In the genomic region with DNA sequence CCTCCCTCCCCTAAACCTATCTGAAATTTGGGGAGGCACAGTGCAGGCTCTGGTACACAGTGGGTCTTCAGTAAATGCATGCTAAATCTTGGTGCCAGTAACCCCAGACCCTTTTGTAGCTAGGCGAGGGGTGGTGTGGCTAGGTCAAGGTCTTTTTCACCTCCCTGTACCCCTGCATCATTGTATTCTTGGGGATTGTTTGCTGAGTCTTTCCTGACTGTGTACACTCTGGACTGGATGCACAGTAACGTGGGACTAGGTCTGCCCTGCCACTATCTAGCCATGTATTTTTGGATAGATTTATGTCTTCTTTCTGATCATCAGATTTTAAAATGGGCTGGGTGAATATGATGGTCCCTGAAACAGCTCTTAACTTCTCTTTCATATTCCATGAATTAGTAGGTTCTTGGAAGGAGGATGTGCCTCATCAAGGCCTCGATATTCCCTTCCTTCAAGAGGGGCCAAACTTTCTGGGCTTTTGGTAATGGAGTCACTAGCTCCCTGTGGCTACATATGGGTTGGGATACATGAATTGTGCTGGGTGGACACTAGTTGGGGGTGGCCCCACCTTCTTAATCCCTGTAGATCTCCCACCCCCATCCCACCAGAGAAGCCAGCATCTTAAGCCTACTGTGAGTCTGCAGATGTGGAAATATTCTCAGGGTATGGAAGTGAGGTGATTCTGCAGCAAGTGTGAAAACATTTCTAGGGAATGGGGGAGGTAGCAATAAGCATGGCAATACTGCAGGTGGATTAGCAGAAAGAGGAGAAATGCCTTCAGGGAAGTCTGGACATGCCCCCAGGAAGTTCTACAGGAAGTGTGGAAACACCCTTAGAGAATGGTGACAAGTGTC, we compare ENCODE assay signal across 3 cellular contexts.
TF ChIP-seq lines count a peak whose summit lies in the region.

No MANE protein-coding gene starts in this region.

TF ChIP-seq in HCT116, 20 proteins besides CTCF, POLR2A, EP300 and RAD21:
- TF ChIP-seq ELF1 (IDR thresholded peaks at IDR 0.05; ENCODE audit: borderline replicate concordance, low read depth) (no peak), SIN3A (IDR thresholded peaks at IDR 0.05; ENCODE audit: low read depth) (no peak), EZH2phosphoT487 (IDR thresholded peaks at IDR 0.05; ENCODE audit: borderline replicate concordance) (no peak), ZNF274 (IDR thresholded peaks at IDR 0.05; ENCODE audit: low read depth, low read length) (no peak), JUND (IDR thresholded peaks at IDR 0.05) (no peak), FOSL1 (IDR thresholded peaks at IDR 0.05; ENCODE audit: low read depth) (no peak), SP1 (IDR thresholded peaks at IDR 0.05; ENCODE audit: low read depth) (no peak), EZH2 (IDR thresholded peaks at IDR 0.05) (no peak), TCF7L2 (IDR thresholded peaks at IDR 0.05; ENCODE audit: borderline replicate concordance, extremely low read depth, insufficient read depth, insufficient read length) (no peak), ZFX (IDR thresholded peaks at IDR 0.05) (no peak)
- TF ChIP-seq, protein P1, sequence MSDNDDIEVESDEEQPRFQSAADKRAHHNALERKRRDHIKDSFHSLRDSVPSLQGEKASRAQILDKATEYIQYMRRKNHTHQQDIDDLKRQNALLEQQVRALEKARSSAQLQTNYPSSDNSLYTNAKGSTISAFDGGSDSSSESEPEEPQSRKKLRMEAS (IDR thresholded peaks at IDR 0.05) = no peak
- TF ChIP-seq, protein P2, sequence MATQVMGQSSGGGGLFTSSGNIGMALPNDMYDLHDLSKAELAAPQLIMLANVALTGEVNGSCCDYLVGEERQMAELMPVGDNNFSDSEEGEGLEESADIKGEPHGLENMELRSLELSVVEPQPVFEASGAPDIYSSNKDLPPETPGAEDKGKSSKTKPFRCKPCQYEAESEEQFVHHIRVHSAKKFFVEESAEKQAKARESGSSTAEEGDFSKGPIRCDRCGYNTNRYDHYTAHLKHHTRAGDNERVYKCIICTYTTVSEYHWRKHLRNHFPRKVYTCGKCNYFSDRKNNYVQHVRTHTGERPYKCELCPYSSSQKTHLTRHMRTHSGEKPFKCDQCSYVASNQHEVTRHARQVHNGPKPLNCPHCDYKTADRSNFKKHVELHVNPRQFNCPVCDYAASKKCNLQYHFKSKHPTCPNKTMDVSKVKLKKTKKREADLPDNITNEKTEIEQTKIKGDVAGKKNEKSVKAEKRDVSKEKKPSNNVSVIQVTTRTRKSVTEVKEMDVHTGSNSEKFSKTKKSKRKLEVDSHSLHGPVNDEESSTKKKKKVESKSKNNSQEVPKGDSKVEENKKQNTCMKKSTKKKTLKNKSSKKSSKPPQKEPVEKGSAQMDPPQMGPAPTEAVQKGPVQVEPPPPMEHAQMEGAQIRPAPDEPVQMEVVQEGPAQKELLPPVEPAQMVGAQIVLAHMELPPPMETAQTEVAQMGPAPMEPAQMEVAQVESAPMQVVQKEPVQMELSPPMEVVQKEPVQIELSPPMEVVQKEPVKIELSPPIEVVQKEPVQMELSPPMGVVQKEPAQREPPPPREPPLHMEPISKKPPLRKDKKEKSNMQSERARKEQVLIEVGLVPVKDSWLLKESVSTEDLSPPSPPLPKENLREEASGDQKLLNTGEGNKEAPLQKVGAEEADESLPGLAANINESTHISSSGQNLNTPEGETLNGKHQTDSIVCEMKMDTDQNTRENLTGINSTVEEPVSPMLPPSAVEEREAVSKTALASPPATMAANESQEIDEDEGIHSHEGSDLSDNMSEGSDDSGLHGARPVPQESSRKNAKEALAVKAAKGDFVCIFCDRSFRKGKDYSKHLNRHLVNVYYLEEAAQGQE (IDR thresholded peaks at IDR 0.05; ENCODE audit: low read depth) = no peak
- TF ChIP-seq, protein P3, sequence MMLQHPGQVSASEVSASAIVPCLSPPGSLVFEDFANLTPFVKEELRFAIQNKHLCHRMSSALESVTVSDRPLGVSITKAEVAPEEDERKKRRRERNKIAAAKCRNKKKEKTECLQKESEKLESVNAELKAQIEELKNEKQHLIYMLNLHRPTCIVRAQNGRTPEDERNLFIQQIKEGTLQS (IDR thresholded peaks at IDR 0.05) = no peak
TF ChIP-seq in HCT116: peak in this region for 0.

TF ChIP-seq in GM12878, 131 proteins besides CTCF, POLR2A, EP300 and RAD21 (continues in another document):
- TF ChIP-seq, protein P4, sequence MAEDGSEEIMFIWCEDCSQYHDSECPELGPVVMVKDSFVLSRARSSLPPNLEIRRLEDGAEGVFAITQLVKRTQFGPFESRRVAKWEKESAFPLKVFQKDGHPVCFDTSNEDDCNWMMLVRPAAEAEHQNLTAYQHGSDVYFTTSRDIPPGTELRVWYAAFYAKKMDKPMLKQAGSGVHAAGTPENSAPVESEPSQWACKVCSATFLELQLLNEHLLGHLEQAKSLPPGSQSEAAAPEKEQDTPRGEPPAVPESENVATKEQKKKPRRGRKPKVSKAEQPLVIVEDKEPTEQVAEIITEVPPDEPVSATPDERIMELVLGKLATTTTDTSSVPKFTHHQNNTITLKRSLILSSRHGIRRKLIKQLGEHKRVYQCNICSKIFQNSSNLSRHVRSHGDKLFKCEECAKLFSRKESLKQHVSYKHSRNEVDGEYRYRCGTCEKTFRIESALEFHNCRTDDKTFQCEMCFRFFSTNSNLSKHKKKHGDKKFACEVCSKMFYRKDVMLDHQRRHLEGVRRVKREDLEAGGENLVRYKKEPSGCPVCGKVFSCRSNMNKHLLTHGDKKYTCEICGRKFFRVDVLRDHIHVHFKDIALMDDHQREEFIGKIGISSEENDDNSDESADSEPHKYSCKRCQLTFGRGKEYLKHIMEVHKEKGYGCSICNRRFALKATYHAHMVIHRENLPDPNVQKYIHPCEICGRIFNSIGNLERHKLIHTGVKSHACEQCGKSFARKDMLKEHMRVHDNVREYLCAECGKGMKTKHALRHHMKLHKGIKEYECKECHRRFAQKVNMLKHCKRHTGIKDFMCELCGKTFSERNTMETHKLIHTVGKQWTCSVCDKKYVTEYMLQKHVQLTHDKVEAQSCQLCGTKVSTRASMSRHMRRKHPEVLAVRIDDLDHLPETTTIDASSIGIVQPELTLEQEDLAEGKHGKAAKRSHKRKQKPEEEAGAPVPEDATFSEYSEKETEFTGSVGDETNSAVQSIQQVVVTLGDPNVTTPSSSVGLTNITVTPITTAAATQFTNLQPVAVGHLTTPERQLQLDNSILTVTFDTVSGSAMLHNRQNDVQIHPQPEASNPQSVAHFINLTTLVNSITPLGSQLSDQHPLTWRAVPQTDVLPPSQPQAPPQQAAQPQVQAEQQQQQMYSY (CRISPR knock-in tag; IDR thresholded peaks at IDR 0.05) = no peak
- TF ChIP-seq ETV6 (conservative IDR thresholded peaks at IDR 0.05 in 1 of 2, IDR thresholded peaks at IDR 0.05 in 1 of 2; ENCODE audit: borderline replicate concordance in 1 of 2, low read depth in 1 of 2) = no peak
- TF ChIP-seq IKZF1 (conservative IDR thresholded peaks at IDR 0.05) = no peak
- no peak for TF ChIP-seq CREB1 (IDR thresholded peaks at IDR 0.05; ENCODE audit: low read depth)
- TF ChIP-seq SMARCA5 (IDR thresholded peaks at IDR 0.05) = no peak
- TF ChIP-seq KAT2A (conservative IDR thresholded peaks at IDR 0.05; ENCODE audit: control insufficient read depth, low read depth, low read length) = no peak
- TF ChIP-seq NR2F1 (conservative IDR thresholded peaks at IDR 0.05) = no peak
- TF ChIP-seq MYB (IDR thresholded peaks at IDR 0.05; ENCODE audit: borderline replicate concordance, low read depth, low read length) = no peak
- TF ChIP-seq CEBPB (IDR thresholded peaks at IDR 0.05; ENCODE audit: borderline replicate concordance in 1 of 2, low read depth in 2 of 2, low read length in 2 of 2) = no peak
- TF ChIP-seq, protein P5, sequence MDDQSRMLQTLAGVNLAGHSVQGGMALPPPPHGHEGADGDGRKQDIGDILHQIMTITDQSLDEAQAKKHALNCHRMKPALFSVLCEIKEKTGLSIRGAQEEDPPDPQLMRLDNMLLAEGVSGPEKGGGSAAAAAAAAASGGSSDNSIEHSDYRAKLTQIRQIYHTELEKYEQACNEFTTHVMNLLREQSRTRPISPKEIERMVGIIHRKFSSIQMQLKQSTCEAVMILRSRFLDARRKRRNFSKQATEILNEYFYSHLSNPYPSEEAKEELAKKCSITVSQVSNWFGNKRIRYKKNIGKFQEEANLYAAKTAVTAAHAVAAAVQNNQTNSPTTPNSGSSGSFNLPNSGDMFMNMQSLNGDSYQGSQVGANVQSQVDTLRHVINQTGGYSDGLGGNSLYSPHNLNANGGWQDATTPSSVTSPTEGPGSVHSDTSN (IDR thresholded peaks at IDR 0.05; ENCODE audit: insufficient replicate concordance, low read depth, low read length) = no peak
- no peak for TF ChIP-seq RBBP5 (conservative IDR thresholded peaks at IDR 0.05)
- no peak for TF ChIP-seq NRF1 (conservative IDR thresholded peaks at IDR 0.05; ENCODE audit: low read depth, low read length)
- TF ChIP-seq, protein P6, sequence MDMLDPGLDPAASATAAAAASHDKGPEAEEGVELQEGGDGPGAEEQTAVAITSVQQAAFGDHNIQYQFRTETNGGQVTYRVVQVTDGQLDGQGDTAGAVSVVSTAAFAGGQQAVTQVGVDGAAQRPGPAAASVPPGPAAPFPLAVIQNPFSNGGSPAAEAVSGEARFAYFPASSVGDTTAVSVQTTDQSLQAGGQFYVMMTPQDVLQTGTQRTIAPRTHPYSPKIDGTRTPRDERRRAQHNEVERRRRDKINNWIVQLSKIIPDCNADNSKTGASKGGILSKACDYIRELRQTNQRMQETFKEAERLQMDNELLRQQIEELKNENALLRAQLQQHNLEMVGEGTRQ (IDR thresholded peaks at IDR 0.05; ENCODE audit: borderline replicate concordance, low read depth, low read length) = no peak
- no peak for TF ChIP-seq ZNF622 (IDR thresholded peaks at IDR 0.05)
- TF ChIP-seq NR2C1 (IDR thresholded peaks at IDR 0.05) = no peak

TF ChIP-seq in GM23338, 12 proteins besides CTCF, POLR2A, EP300 and RAD21 (continues in another document):
- TF ChIP-seq CREB1 (CRISPR knock-in tag; IDR thresholded peaks at IDR 0.05; ENCODE audit: low read depth) (no peak), NANOG (IDR thresholded peaks at IDR 0.05; ENCODE audit: borderline replicate concordance) (no peak), EZH2phosphoT487 (IDR thresholded peaks at IDR 0.05; ENCODE audit: unreplicated experiment) (no peak), ZNF331 (CRISPR knock-in tag; IDR thresholded peaks at IDR 0.05; ENCODE audit: low read depth) (no peak)
- TF ChIP-seq, protein P2 (IDR thresholded peaks at IDR 0.05; ENCODE audit: unreplicated experiment) = no peak
